Comparison of ENCODE assay signal across 8 cellular contexts in the genomic region with DNA sequence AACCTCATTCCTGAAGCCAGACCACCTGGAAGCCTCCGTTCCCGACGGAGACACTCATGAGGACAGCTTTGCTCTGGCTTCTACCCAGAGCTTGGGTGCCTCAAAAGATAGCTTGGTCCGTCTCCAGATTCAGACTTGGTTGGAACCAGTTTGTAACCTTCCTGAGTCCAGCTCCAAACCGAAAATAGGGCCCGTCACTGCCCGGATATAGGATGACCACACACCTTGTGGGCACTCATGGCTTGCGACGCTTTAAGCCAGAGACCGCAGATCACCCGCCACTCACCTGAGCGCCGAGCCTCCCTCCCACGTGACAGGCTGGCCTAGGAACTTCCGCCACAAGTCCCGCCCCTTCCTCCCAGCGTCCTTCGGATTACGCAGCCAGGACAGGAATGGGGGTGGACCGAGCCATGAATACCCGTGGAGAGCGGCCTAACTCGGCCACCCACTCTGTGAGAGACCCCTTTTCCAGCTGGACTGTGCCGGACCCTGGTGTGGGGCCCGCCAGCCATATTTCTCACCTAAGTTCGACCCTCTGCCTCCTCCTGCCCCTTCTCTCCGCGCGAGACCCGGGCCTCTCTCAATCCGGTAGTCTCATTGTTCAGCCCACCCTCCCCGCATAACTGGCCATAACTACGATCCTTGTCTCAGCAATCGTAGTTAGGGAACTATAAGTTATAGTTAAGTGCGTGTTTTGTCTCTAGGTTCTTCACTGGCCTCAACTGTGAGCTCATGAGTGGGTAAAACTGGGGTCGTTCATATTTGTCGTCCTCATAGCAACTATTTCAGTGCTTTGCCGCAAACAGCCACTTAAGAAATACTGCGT.
A peak's percentile ranks its signal among the peaks of the same experiment; 100 is the strongest.
DNase-seq lines count a peak whose midpoint lies in the region; ATAC-seq and TF ChIP-seq lines count a peak whose summit lies in the region.

A gene with protein sequence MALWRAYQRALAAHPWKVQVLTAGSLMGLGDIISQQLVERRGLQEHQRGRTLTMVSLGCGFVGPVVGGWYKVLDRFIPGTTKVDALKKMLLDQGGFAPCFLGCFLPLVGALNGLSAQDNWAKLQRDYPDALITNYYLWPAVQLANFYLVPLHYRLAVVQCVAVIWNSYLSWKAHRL (minus strand): TSS at position 332 of the 826 bp plus-strand sequence. CDS start 580 bp downstream, outside the sequence.

- DNase-seq in AG09309 (ENCODE audit: low read depth) (peak; percentile 71), NCI-H446 (lab: John Stamatoyannopoulos, UW) (peak; percentile 73 to 86), iris pigment epithelial cell (ENCODE audit: low read depth) (peak; percentile 94)
- peak; percentile 75 for DNase-seq in activated CD4-positive, CD25-positive, alpha-beta regulatory T cell treated with anti-CD3 and anti-CD28 coated beads, Interleukin-2, amount 50 U/mL, for 16 hours (ENCODE audit: low read depth, low spot score)
- DNase-seq in central memory CD4-positive, alpha-beta T cell, result peak; percentile 81
- DNase-seq in stimulated activated CD4-positive, alpha-beta T cell treated with anti-CD3 and anti-CD28 coated beads, Interleukin-12 subunit alpha, Interleukin-12 subunit beta, amount 100 ng/mL, for 24 hours (ENCODE audit: low read depth in 2 of 2), result peak; percentile 77 to 89

- ATAC-seq in GM19023 (IDR thresholded peaks at IDR 0.05; ENCODE audit: unreplicated experiment), result peak; percentile 90
- ATAC-seq in HG03196 (IDR thresholded peaks at IDR 0.05; ENCODE audit: unreplicated experiment), result peak; percentile 79

- no peak for TF ChIP-seq CTCF in AG09309 (IDR thresholded peaks at IDR 0.05; ENCODE audit: control insufficient read depth, insufficient read depth, low read depth, low read length, missing control alignments)

- H3K4me3 ChIP-seq in AG09309 (ENCODE audit: control insufficient read depth, low read depth, low read length), result peak within 1 kb of the TSS; percentile 83

Comparison
In these comparisons a context has a peak if more than half of its experiments do, and no peak if none do; other contexts are left out.
1. Peak in every context shown above with its lines: DNase-seq, ATAC-seq and H3K4me3 ChIP-seq.